1 cellular context compared by ENCODE assay signal in the genomic region with DNA sequence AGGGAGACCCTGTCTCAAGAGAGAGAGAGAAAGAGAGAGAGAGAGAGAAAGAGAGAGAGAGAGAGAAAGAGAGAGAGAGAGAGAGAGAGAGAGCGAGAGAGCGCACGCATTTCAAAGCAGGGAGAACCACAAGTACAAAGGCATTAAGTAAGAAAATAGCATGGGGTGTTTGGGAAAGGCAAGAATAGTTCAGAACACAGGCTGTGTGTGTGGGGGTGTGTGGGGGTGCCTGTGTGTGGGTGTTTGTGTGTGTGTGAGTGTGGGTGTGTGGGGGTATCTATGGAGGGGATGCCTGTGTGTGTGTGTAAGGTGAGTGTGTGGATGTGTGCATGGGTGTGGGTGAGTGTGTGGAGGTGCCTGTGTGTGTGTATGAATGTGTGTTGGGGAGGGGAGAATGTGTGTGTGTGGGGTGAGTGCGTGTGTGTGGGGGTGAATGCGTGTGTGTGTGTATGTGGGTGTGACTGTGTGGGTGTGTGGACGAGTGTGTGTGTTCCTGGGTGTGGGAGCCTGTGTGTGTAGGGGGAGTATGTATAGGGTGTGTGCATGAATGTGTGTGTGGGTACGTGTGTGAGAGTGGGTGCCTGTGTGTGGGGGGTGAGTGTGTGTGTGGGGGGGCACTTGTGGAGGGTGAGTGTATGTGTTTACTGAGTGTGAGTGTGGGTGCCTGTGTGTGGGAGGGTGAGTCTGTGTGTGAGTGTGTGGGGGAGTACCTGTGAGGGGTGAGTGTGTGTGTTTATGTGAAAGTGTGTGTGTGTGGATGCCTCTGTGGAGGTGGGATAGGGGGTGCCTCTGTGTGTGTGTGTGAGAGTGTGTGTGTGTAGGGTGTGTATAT.
TF ChIP-seq lines count a peak whose summit lies in the region.

No MANE protein-coding gene starts in this region.

TF ChIP-seq in K562, 482 proteins besides CTCF, POLR2A, EP300 and RAD21 (continued from another document and continues in another):
- TF ChIP-seq, protein P1, sequence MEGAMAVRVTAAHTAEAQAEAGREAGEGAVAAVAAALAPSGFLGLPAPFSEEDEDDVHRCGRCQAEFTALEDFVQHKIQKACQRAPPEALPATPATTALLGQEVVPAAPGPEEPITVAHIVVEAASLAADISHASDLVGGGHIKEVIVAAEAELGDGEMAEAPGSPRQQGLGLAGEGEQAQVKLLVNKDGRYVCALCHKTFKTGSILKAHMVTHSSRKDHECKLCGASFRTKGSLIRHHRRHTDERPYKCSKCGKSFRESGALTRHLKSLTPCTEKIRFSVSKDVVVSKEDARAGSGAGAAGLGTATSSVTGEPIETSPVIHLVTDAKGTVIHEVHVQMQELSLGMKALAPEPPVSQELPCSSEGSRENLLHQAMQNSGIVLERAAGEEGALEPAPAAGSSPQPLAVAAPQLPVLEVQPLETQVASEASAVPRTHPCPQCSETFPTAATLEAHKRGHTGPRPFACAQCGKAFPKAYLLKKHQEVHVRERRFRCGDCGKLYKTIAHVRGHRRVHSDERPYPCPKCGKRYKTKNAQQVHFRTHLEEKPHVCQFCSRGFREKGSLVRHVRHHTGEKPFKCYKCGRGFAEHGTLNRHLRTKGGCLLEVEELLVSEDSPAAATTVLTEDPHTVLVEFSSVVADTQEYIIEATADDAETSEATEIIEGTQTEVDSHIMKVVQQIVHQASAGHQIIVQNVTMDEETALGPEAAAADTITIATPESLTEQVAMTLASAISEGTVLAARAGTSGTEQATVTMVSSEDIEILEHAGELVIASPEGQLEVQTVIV (CRISPR knock-in tag; IDR thresholded peaks at IDR 0.05; ENCODE audit: borderline replicate concordance), result no peak
- no peak for TF ChIP-seq CHD4 (IDR thresholded peaks at IDR 0.05; ENCODE audit: insufficient read depth, insufficient replicate concordance, low read depth, low read length, poor library complexity, severe bottlenecking)
- no peak for TF ChIP-seq ZNF444 (CRISPR knock-in tag; IDR thresholded peaks at IDR 0.05)
- no peak for TF ChIP-seq ZKSCAN3 (CRISPR knock-in tag; IDR thresholded peaks at IDR 0.05)
- TF ChIP-seq, protein P2, sequence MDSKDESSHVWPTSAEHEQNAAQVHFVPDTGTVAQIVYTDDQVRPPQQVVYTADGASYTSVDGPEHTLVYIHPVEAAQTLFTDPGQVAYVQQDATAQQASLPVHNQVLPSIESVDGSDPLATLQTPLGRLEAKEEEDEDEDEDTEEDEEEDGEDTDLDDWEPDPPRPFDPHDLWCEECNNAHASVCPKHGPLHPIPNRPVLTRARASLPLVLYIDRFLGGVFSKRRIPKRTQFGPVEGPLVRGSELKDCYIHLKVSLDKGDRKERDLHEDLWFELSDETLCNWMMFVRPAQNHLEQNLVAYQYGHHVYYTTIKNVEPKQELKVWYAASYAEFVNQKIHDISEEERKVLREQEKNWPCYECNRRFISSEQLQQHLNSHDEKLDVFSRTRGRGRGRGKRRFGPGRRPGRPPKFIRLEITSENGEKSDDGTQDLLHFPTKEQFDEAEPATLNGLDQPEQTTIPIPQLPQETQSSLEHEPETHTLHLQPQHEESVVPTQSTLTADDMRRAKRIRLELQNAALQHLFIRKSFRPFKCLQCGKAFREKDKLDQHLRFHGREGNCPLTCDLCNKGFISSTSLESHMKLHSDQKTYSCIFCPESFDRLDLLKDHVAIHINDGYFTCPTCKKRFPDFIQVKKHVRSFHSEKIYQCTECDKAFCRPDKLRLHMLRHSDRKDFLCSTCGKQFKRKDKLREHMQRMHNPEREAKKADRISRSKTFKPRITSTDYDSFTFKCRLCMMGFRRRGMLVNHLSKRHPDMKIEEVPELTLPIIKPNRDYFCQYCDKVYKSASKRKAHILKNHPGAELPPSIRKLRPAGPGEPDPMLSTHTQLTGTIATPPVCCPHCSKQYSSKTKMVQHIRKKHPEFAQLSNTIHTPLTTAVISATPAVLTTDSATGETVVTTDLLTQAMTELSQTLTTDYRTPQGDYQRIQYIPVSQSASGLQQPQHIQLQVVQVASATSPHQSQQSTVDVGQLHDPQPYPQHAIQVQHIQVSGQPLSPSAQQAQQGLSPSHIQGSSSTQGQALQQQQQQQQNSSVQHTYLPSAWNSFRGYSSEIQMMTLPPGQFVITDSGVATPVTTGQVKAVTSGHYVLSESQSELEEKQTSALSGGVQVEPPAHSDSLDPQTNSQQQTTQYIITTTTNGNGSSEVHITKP (IDR thresholded peaks at IDR 0.05; ENCODE audit: partially characterized antibody), result no peak
- TF ChIP-seq, protein P3, sequence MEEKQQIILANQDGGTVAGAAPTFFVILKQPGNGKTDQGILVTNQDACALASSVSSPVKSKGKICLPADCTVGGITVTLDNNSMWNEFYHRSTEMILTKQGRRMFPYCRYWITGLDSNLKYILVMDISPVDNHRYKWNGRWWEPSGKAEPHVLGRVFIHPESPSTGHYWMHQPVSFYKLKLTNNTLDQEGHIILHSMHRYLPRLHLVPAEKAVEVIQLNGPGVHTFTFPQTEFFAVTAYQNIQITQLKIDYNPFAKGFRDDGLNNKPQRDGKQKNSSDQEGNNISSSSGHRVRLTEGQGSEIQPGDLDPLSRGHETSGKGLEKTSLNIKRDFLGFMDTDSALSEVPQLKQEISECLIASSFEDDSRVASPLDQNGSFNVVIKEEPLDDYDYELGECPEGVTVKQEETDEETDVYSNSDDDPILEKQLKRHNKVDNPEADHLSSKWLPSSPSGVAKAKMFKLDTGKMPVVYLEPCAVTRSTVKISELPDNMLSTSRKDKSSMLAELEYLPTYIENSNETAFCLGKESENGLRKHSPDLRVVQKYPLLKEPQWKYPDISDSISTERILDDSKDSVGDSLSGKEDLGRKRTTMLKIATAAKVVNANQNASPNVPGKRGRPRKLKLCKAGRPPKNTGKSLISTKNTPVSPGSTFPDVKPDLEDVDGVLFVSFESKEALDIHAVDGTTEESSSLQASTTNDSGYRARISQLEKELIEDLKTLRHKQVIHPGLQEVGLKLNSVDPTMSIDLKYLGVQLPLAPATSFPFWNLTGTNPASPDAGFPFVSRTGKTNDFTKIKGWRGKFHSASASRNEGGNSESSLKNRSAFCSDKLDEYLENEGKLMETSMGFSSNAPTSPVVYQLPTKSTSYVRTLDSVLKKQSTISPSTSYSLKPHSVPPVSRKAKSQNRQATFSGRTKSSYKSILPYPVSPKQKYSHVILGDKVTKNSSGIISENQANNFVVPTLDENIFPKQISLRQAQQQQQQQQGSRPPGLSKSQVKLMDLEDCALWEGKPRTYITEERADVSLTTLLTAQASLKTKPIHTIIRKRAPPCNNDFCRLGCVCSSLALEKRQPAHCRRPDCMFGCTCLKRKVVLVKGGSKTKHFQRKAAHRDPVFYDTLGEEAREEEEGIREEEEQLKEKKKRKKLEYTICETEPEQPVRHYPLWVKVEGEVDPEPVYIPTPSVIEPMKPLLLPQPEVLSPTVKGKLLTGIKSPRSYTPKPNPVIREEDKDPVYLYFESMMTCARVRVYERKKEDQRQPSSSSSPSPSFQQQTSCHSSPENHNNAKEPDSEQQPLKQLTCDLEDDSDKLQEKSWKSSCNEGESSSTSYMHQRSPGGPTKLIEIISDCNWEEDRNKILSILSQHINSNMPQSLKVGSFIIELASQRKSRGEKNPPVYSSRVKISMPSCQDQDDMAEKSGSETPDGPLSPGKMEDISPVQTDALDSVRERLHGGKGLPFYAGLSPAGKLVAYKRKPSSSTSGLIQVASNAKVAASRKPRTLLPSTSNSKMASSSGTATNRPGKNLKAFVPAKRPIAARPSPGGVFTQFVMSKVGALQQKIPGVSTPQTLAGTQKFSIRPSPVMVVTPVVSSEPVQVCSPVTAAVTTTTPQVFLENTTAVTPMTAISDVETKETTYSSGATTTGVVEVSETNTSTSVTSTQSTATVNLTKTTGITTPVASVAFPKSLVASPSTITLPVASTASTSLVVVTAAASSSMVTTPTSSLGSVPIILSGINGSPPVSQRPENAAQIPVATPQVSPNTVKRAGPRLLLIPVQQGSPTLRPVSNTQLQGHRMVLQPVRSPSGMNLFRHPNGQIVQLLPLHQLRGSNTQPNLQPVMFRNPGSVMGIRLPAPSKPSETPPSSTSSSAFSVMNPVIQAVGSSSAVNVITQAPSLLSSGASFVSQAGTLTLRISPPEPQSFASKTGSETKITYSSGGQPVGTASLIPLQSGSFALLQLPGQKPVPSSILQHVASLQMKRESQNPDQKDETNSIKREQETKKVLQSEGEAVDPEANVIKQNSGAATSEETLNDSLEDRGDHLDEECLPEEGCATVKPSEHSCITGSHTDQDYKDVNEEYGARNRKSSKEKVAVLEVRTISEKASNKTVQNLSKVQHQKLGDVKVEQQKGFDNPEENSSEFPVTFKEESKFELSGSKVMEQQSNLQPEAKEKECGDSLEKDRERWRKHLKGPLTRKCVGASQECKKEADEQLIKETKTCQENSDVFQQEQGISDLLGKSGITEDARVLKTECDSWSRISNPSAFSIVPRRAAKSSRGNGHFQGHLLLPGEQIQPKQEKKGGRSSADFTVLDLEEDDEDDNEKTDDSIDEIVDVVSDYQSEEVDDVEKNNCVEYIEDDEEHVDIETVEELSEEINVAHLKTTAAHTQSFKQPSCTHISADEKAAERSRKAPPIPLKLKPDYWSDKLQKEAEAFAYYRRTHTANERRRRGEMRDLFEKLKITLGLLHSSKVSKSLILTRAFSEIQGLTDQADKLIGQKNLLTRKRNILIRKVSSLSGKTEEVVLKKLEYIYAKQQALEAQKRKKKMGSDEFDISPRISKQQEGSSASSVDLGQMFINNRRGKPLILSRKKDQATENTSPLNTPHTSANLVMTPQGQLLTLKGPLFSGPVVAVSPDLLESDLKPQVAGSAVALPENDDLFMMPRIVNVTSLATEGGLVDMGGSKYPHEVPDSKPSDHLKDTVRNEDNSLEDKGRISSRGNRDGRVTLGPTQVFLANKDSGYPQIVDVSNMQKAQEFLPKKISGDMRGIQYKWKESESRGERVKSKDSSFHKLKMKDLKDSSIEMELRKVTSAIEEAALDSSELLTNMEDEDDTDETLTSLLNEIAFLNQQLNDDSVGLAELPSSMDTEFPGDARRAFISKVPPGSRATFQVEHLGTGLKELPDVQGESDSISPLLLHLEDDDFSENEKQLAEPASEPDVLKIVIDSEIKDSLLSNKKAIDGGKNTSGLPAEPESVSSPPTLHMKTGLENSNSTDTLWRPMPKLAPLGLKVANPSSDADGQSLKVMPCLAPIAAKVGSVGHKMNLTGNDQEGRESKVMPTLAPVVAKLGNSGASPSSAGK (IDR thresholded peaks at IDR 0.05), result no peak
- TF ChIP-seq ZNF41 (CRISPR knock-in tag; conservative IDR thresholded peaks at IDR 0.05), result no peak
- TF ChIP-seq, protein P4, sequence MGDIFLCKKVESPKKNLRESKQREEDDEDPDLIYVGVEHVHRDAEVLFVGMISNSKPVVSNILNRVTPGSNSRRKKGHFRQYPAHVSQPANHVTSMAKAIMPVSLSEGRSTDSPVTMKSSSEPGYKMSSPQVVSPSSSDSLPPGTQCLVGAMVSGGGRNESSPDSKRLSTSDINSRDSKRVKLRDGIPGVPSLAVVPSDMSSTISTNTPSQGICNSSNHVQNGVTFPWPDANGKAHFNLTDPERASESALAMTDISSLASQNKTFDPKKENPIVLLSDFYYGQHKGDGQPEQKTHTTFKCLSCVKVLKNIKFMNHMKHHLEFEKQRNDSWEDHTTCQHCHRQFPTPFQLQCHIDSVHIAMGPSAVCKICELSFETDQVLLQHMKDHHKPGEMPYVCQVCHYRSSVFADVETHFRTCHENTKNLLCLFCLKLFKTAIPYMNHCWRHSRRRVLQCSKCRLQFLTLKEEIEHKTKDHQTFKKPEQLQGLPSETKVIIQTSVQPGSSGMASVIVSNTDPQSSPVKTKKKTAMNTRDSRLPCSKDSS (IDR thresholded peaks at IDR 0.05; ENCODE audit: low read depth, partially characterized antibody), result peak; percentile 11
- TF ChIP-seq, protein P5, sequence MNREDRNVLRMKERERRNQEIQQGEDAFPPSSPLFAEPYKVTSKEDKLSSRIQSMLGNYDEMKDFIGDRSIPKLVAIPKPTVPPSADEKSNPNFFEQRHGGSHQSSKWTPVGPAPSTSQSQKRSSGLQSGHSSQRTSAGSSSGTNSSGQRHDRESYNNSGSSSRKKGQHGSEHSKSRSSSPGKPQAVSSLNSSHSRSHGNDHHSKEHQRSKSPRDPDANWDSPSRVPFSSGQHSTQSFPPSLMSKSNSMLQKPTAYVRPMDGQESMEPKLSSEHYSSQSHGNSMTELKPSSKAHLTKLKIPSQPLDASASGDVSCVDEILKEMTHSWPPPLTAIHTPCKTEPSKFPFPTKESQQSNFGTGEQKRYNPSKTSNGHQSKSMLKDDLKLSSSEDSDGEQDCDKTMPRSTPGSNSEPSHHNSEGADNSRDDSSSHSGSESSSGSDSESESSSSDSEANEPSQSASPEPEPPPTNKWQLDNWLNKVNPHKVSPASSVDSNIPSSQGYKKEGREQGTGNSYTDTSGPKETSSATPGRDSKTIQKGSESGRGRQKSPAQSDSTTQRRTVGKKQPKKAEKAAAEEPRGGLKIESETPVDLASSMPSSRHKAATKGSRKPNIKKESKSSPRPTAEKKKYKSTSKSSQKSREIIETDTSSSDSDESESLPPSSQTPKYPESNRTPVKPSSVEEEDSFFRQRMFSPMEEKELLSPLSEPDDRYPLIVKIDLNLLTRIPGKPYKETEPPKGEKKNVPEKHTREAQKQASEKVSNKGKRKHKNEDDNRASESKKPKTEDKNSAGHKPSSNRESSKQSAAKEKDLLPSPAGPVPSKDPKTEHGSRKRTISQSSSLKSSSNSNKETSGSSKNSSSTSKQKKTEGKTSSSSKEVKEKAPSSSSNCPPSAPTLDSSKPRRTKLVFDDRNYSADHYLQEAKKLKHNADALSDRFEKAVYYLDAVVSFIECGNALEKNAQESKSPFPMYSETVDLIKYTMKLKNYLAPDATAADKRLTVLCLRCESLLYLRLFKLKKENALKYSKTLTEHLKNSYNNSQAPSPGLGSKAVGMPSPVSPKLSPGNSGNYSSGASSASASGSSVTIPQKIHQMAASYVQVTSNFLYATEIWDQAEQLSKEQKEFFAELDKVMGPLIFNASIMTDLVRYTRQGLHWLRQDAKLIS (CRISPR knock-in tag; IDR thresholded peaks at IDR 0.05), result no peak
- TF ChIP-seq DPF2 (IDR thresholded peaks at IDR 0.05), result peak; percentile 35; the same call in 1 of the 2 replicates
- TF ChIP-seq ZNF146 (CRISPR knock-in tag; IDR thresholded peaks at IDR 0.05; ENCODE audit: unreplicated experiment), result no peak
- TF ChIP-seq, protein P6, sequence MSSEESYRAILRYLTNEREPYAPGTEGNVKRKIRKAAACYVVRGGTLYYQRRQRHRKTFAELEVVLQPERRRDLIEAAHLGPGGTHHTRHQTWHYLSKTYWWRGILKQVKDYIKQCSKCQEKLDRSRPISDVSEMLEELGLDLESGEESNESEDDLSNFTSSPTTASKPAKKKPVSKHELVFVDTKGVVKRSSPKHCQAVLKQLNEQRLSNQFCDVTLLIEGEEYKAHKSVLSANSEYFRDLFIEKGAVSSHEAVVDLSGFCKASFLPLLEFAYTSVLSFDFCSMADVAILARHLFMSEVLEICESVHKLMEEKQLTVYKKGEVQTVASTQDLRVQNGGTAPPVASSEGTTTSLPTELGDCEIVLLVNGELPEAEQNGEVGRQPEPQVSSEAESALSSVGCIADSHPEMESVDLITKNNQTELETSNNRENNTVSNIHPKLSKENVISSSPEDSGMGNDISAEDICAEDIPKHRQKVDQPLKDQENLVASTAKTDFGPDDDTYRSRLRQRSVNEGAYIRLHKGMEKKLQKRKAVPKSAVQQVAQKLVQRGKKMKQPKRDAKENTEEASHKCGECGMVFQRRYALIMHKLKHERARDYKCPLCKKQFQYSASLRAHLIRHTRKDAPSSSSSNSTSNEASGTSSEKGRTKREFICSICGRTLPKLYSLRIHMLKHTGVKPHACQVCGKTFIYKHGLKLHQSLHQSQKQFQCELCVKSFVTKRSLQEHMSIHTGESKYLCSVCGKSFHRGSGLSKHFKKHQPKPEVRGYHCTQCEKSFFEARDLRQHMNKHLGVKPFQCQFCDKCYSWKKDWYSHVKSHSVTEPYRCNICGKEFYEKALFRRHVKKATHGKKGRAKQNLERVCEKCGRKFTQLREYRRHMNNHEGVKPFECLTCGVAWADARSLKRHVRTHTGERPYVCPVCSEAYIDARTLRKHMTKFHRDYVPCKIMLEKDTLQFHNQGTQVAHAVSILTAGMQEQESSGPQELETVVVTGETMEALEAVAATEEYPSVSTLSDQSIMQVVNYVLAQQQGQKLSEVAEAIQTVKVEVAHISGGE (CRISPR knock-in tag; IDR thresholded peaks at IDR 0.05), result no peak
- peak; percentile 91 for TF ChIP-seq MYNN (IDR thresholded peaks at IDR 0.05)
- no peak for TF ChIP-seq MYNN (CRISPR knock-in tag; IDR thresholded peaks at IDR 0.05)
- TF ChIP-seq HCFC1 (IDR thresholded peaks at IDR 0.05; ENCODE audit: low read depth, low read length), result no peak
- TF ChIP-seq ZZZ3 (IDR thresholded peaks at IDR 0.05), result no peak
- TF ChIP-seq LARP7 (IDR thresholded peaks at IDR 0.05), result peak; percentile 67; the same call in 1 of the 2 replicates
- TF ChIP-seq COPS2 (conservative IDR thresholded peaks at IDR 0.05), result no peak
